ENCODE assay signal across 8 cellular contexts in the genomic region with DNA sequence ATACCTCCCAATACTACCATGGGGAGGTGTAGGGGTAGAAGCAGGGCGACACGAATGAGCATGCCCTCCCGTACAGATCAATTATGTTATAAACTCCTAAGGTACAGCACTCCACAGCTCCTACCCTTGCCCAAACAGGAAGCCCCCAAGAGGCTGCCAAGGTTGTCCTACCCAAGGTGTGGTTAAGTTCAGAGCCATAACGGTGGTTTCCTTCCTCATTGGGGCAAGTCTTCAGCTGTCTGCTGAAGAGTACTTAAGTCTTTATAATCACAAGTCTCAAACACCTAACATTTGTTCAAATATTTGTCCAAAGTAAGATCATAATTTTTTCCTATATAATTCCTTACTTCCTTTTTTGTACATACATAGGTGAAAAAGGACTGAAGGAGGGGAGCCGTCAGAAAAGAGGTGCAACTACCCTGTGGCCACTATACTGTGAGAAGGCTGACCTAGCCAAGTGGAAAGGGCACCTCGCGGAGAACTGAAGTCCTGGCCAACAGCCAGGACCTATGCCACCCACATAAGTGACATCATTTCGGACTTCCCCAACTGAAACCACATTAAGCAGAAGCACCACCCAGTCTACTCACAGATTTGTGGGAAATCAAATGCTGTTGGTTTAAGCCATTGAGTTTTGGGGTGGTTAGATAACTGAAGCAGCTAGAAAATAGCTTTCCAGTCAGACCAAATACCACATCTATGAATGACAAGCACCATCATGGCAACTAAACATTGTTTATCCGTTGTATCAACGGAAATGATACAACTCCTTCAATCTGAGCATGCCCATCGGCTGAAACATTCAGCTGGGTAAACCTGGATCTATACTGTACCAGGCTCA. TPM values are rescaled to one million over a fixed set of nuclear protein-coding genes. Genes with fewer than 3 reads are reported as not detected.
A peak's percentile ranks its signal among the peaks of the same experiment; 100 is the strongest.
DNase-seq lines count a peak whose midpoint lies in the region; ATAC-seq and TF ChIP-seq lines count a peak whose summit lies in the region.

No MANE protein-coding gene starts in this region.

- no peaks in the 10 kb centered on the region for H3K27me3 ChIP-seq in CD8-positive, alpha-beta memory T cell (ENCODE audit: insufficient read depth, low read length, poor library complexity, severe bottlenecking)
- H3K27me3 ChIP-seq in lung (ENCODE audit: control insufficient read depth, insufficient read depth): no peaks in the 10 kb centered on the region
- no peaks in the 10 kb centered on the region for H3K27me3 ChIP-seq in thymus (ENCODE audit: control insufficient read depth, insufficient read depth)
- H3K27me3 ChIP-seq in WERI-Rb-1 (ENCODE audit: insufficient read depth, low read depth, severe bottlenecking): no peaks in the 10 kb centered on the region

- POLR2A ChIA-PET in CD8-positive, alpha-beta memory T cell (lab: Charles Lee): interaction anchor here (0.6 to 2.2 kb wide), 5 partner anchors 82 to 726 kb away, joined by 3 to 10 read pairs (median 6); partner anchors contain the start of genes STX16 and VAPB

- 22 to 32% methylated on average over 11 of the region's 11 CpGs for WGBS in lung, 2 donors
- WGBS in thymus: 8% methylated on average over 11 of the region's 11 CpGs

- peaks cover 0 to 2% of the 10 kb centered on the region in 2 donors for H3K27me3 Mint-ChIP-seq in CD8-positive, alpha-beta memory T cell

- peaks cover 46% of the 10 kb centered on the region for H3K4me1 ChIP-seq in CD8-positive, alpha-beta memory T cell (ENCODE audit: insufficient read depth, low read length)
- H3K4me1 ChIP-seq in lung (ENCODE audit: control insufficient read depth in 2 of 2, insufficient read depth in 2 of 2, low read length in 2 of 2): no peaks in the 10 kb centered on the region
- peaks cover 17% of the 10 kb centered on the region for H3K4me1 ChIP-seq in thymus (ENCODE audit: control insufficient read depth, insufficient read depth, low read length)

- H3K9me3 Mint-ChIP-seq in CD8-positive, alpha-beta memory T cell: no peaks in the 10 kb centered on the region

- H3K4me1 Mint-ChIP-seq in CD8-positive, alpha-beta memory T cell: peaks cover 34 to 62% (median 43%) of the 10 kb centered on the region in 3 donors

- H3K9me3 ChIP-seq in CD8-positive, alpha-beta memory T cell (ENCODE audit: low read length): no peaks in the 10 kb centered on the region
- H3K9me3 ChIP-seq in lung (ENCODE audit: control insufficient read depth in 2 of 2, insufficient read depth in 1 of 2, low read length in 1 of 2): no peaks in the 10 kb centered on the region
- no peaks in the 10 kb centered on the region for H3K9me3 ChIP-seq in thymus (ENCODE audit: control insufficient read depth)
- no peaks in the 10 kb centered on the region for H3K9me3 ChIP-seq in WERI-Rb-1 (ENCODE audit: severe bottlenecking)

- peak overlapping the region; percentile 48 for H3K4me3 ChIP-seq in CD8-positive, alpha-beta memory T cell (ENCODE audit: low read length)
- H3K4me3 ChIP-seq in lung (no peak overlapping the region), thymus (ENCODE audit: low read length) (peak overlapping the region; percentile 14), WERI-Rb-1 (ENCODE audit: low read depth, low read length) (no peak overlapping the region)

- peak overlapping the region; percentile 97 to 99 (median 98) for H3K27ac Mint-ChIP-seq in CD8-positive, alpha-beta memory T cell

- DNase-seq in CD8-positive, alpha-beta memory T cell: peak; percentile 57 to 94 (median 88)
- DNase-seq in SHP77 (lab: John Stamatoyannopoulos, UW) (peak; percentile 31 to 55), lung (ENCODE audit: low spot score) (peak; percentile 62), WERI-Rb-1 (no peak)
- DNase-seq in activated effector memory CD4-positive, alpha-beta T cell treated with Interleukin-2 at 50 U/mL for 16 hours: peak; percentile 47

- H3K36me3 ChIP-seq in CD8-positive, alpha-beta memory T cell (ENCODE audit: insufficient read depth, low read length): no peaks in the 10 kb centered on the region
- H3K36me3 ChIP-seq in lung (ENCODE audit: control insufficient read depth in 2 of 2, insufficient read depth in 2 of 2, low read length in 2 of 2): peaks cover 0 to under 1% of the 10 kb centered on the region in 2 donors
- no peaks in the 10 kb centered on the region for H3K36me3 ChIP-seq in thymus (ENCODE audit: control insufficient read depth, insufficient read depth)
- H3K36me3 ChIP-seq in WERI-Rb-1: peaks cover 4% of the 10 kb centered on the region

- H3K27ac ChIP-seq in CD8-positive, alpha-beta memory T cell (ENCODE audit: low read depth, low read length): peak overlapping the region; percentile 87
- H3K27ac ChIP-seq in lung (ENCODE audit: low read depth in 1 of 2, low read length in 1 of 2) (no peak overlapping the region), thymus (ENCODE audit: low read depth) (peak overlapping the region; percentile 84), WERI-Rb-1 (no peak overlapping the region)

- ATAC-seq in HG02938 (IDR thresholded peaks at IDR 0.05; ENCODE audit: unreplicated experiment) (peak; percentile 39), lung (ENCODE audit: insufficient read depth, low FRiP score) (peak; percentile 44), GM21367 (IDR thresholded peaks at IDR 0.05; ENCODE audit: unreplicated experiment) (no peak)

- CTCF ChIA-PET in CD8-positive, alpha-beta memory T cell (lab: Charles Lee): interaction anchor here (0.6 to 1.3 kb wide), 4 partner anchors 11 to 653 kb away, joined by 3 to 6 read pairs (median 4); partner anchors contain the start of gene VAPB

- no peak for TF ChIP-seq CTCF in lung (IDR thresholded peaks at IDR 0.05; ENCODE audit: control extremely low read depth, extremely low read depth)
- no peak for TF ChIP-seq CTCF in WERI-Rb-1 (IDR thresholded peaks at IDR 0.05; ENCODE audit: low read depth, low read length)

- H3K4me3 Mint-ChIP-seq in CD8-positive, alpha-beta memory T cell: peak overlapping the region; percentile 60 to 89 (median 78)

- H3K36me3 Mint-ChIP-seq in CD8-positive, alpha-beta memory T cell: peaks cover 0 to 12% (median 3%) of the 10 kb centered on the region in 3 donors

RNA-seq across cellular contexts. Expression of gene RAB22A, which starts 2.9 kb away (rescaled TPM):
- total RNA-seq in CD8-positive, alpha-beta memory T cell: 10 to 100 TPM; 17.3 to 17.6 TPM
- polyA plus RNA-seq in CD8-positive, alpha-beta memory T cell: 14.9 TPM
- total RNA-seq in lung: 10 to 100 TPM; 19.5 to 25.1 TPM
- polyA plus RNA-seq in lung (1 to 10 TPM; 6.0 to 6.1 TPM), thymus (9.5 TPM)

Comparison
In these comparisons a context has a peak if more than half of its experiments do, and no peak if none do; other contexts are left out.
1. H3K27ac ChIP-seq: peak in CD8-positive, alpha-beta memory T cell (single experiment) and thymus (single experiment); none in lung (0 of 2) and WERI-Rb-1 (single experiment).
2. H3K4me3 ChIP-seq: peak in CD8-positive, alpha-beta memory T cell (single experiment) and thymus (single experiment); none in lung (single experiment) and WERI-Rb-1 (single experiment).